ENCODE assay signal across 1 cellular context in genomic region chr3:139677341-139678155, GRCh38.
TF ChIP-seq lines count a peak whose summit lies in the region.

TSS of gene NMNAT3 (minus strand) at chr3:139677972. CDS start at chr3:139627724, 50,248 bp downstream.

TF ChIP-seq in WTC11, 78 proteins besides CTCF, POLR2A, EP300 and RAD21 (continued from another document and continues in another):
- no peak for TF ChIP-seq ZNF317 (CRISPR knock-in tag; IDR thresholded peaks at IDR 0.05; ENCODE audit: borderline replicate concordance, low read depth)
- no peak for TF ChIP-seq JUN (CRISPR knock-in tag; IDR thresholded peaks at IDR 0.05)
- TF ChIP-seq ELF4 (CRISPR knock-in tag; IDR thresholded peaks at IDR 0.05; ENCODE audit: low read depth): no peak
- 0 out of 2 replicates have a peak, but pooled peaks have one; percentile 41 for TF ChIP-seq E2F5 (CRISPR knock-in tag; IDR thresholded peaks at IDR 0.05)
- TF ChIP-seq ZNF532 (CRISPR knock-in tag; IDR thresholded peaks at IDR 0.05; ENCODE audit: borderline replicate concordance): no peak
- TF ChIP-seq IRF2 (CRISPR knock-in tag; IDR thresholded peaks at IDR 0.05; ENCODE audit: borderline replicate concordance, low read depth): no peak
- TF ChIP-seq OVOL2 (CRISPR knock-in tag; IDR thresholded peaks at IDR 0.05; ENCODE audit: borderline replicate concordance): no peak
- no peak for TF ChIP-seq AR (CRISPR knock-in tag; IDR thresholded peaks at IDR 0.05)
- no peak for TF ChIP-seq ATF2 (CRISPR knock-in tag; IDR thresholded peaks at IDR 0.05; ENCODE audit: borderline replicate concordance, low read depth)
- no peak for TF ChIP-seq NR2C2 (CRISPR knock-in tag; IDR thresholded peaks at IDR 0.05)
- TF ChIP-seq ZNF281 (CRISPR knock-in tag; IDR thresholded peaks at IDR 0.05): 0 out of 2 replicates have a peak, but pooled peaks have one; percentile 26
- TF ChIP-seq FOXJ3 (CRISPR knock-in tag; IDR thresholded peaks at IDR 0.05; ENCODE audit: borderline replicate concordance): no peak
- TF ChIP-seq ERG (CRISPR knock-in tag; IDR thresholded peaks at IDR 0.05): no peak
- no peak for TF ChIP-seq E2F1 (CRISPR knock-in tag; IDR thresholded peaks at IDR 0.05)
- no peak for TF ChIP-seq ZNF425 (CRISPR knock-in tag; conservative IDR thresholded peaks at IDR 0.05)
- no peak for TF ChIP-seq NR1H2 (CRISPR knock-in tag; IDR thresholded peaks at IDR 0.05)
- TF ChIP-seq CBFB (CRISPR knock-in tag; IDR thresholded peaks at IDR 0.05; ENCODE audit: low read depth): no peak
- TF ChIP-seq ZNF263 (CRISPR knock-in tag; IDR thresholded peaks at IDR 0.05; ENCODE audit: low read depth): no peak
- TF ChIP-seq NR3C1 (CRISPR knock-in tag; conservative IDR thresholded peaks at IDR 0.05; ENCODE audit: low read depth): no peak
- no peak for TF ChIP-seq IRF1 (CRISPR knock-in tag; IDR thresholded peaks at IDR 0.05)
- no peak for TF ChIP-seq PRRX2 (CRISPR knock-in tag; IDR thresholded peaks at IDR 0.05)
- TF ChIP-seq ESRRA (CRISPR knock-in tag; IDR thresholded peaks at IDR 0.05; ENCODE audit: borderline replicate concordance): no peak
- no peak for TF ChIP-seq JAZF1 (CRISPR knock-in tag; IDR thresholded peaks at IDR 0.05)
- no peak for TF ChIP-seq ZNF396 (CRISPR knock-in tag; IDR thresholded peaks at IDR 0.05; ENCODE audit: borderline replicate concordance)
- no peak for TF ChIP-seq NFE2L1 (CRISPR knock-in tag; IDR thresholded peaks at IDR 0.05)
- no peak for TF ChIP-seq RORB (CRISPR knock-in tag; IDR thresholded peaks at IDR 0.05)
- no peak for TF ChIP-seq AFF4 (CRISPR knock-in tag; IDR thresholded peaks at IDR 0.05; ENCODE audit: borderline replicate concordance)
- TF ChIP-seq, protein P1, sequence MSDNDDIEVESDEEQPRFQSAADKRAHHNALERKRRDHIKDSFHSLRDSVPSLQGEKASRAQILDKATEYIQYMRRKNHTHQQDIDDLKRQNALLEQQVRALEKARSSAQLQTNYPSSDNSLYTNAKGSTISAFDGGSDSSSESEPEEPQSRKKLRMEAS (CRISPR knock-in tag; IDR thresholded peaks at IDR 0.05): peak; percentile 63
- peak; percentile 76; the same call in 1 of the 2 replicates for TF ChIP-seq FOXP1 (CRISPR knock-in tag; IDR thresholded peaks at IDR 0.05; ENCODE audit: borderline replicate concordance)
